Comparison of ENCODE assay signal across 15 cellular contexts in genomic region chr10:7102557-7103349, GRCh38.
DNase-seq lines count a peak whose midpoint lies in the region; ATAC-seq, FAIRE-seq and TF ChIP-seq lines count a peak whose summit lies in the region.
"Had no signal": no experiment of that assay in that cellular context is flagged by ENCODE, and none has a peak within 500 bp of the region (broad histone marks: within the 10 kb centered on the region; RNA-seq: fewer than 3 reads in every experiment).

No MANE protein-coding gene starts in this region.

- POLR2A ChIA-PET in activated CD4-positive, alpha-beta T cell treated with anti-CD3 and anti-CD28 coated beads for 36 hours (lab: Charles Lee) = no interaction called here

- H3K4me1 ChIP-seq in spleen = peaks cover 0 to 8% (median 0%) of the 10 kb centered on the region in 6 donors

- H3K27ac Mint-ChIP-seq in activated CD4-positive, alpha-beta T cell treated with anti-CD3 and anti-CD28 coated beads for 36 hours = no peak overlapping the region
- H3K27ac Mint-ChIP-seq: natural killer cell had no signal

- intact Hi-C loops in activated CD4-positive, alpha-beta T cell treated with anti-CD3 and anti-CD28 coated beads for 36 hours (cut with DNase I, micrococcal nuclease) = no loop called here
- intact Hi-C loops in spleen (cut with DNase I; ENCODE audit: low total_unique reads) = no loop called here

- H3K36me3 ChIP-seq in spleen = no peaks in the 10 kb centered on the region

- TF ChIP-seq POLR2A in spleen (IDR thresholded peaks at IDR 0.05) = no peak

- H3K9me3 Mint-ChIP-seq in activated CD4-positive, alpha-beta T cell treated with anti-CD3 and anti-CD28 coated beads for 36 hours (ENCODE audit: low read depth) = no peaks in the 10 kb centered on the region
- H3K9me3 Mint-ChIP-seq: natural killer cell had no signal

- no peak overlapping the region for H3K4me3 ChIP-seq in spleen

- peak overlapping the region in 6 of 8 donors; percentile 1 to 54 (median 48) for H3K27ac ChIP-seq in spleen
- H3K27ac ChIP-seq: 22Rv1 had no signal

- WGBS in spleen, 5 donors = 76 to 84% (median 81%) methylated on average over 7 of the region's 7 CpGs

- no peak for FAIRE-seq in D721Med (lab: Jason Lieb, UNC)
- FAIRE-seq: RCC 7860 had no signal

- H3K9me3 ChIP-seq in spleen = peaks cover 0 to 1% (median 0%) of the 10 kb centered on the region in 8 donors

- peaks cover 5% of the 10 kb centered on the region for H3K4me1 Mint-ChIP-seq in activated CD4-positive, alpha-beta T cell treated with anti-CD3 and anti-CD28 coated beads for 36 hours

- no peaks in the 10 kb centered on the region for H3K36me3 Mint-ChIP-seq in activated CD4-positive, alpha-beta T cell treated with anti-CD3 and anti-CD28 coated beads for 36 hours (ENCODE audit: low read depth)
- H3K36me3 Mint-ChIP-seq: natural killer cell had no signal

- no peak for TF ChIP-seq CTCF in spleen (IDR thresholded peaks at IDR 0.05 in 8 of 11, conservative IDR thresholded peaks at IDR 0.05 in 3 of 11)
- TF ChIP-seq CTCF in GM10266 (IDR thresholded peaks at IDR 0.05; ENCODE audit: control insufficient read depth, insufficient read depth, low read depth, missing control alignments) = no peak
- no peak for TF ChIP-seq CTCF in D721Med (IDR thresholded peaks at IDR 0.05; ENCODE audit: insufficient read depth, missing control alignments)

- CTCF ChIA-PET in activated CD4-positive, alpha-beta T cell treated with anti-CD3 and anti-CD28 coated beads for 36 hours (lab: Charles Lee) = interaction anchor here (0.7 to 1.3 kb wide), 5 partner anchors 13 to 525 kb away, joined by 3 to 4 read pairs (median 3); no protein-coding TSS in a partner anchor

- H3K27me3 ChIP-seq in spleen (replicated peaks in 1 of 7) = no peaks in the 10 kb centered on the region

- DNase-seq in activated CD4-positive, alpha-beta T cell treated with anti-CD3 and anti-CD28 coated beads for 36 hours = no peak
- no peak for DNase-seq in activated CD4-positive, alpha-beta T cell treated with anti-CD3 and anti-CD28 coated beads for 48 hours
- DNase-seq in spleen (no peak), GM10266 (ENCODE audit: extremely low spot score) (no peak), D721Med (ENCODE audit: insufficient read length, low spot score) (no peak), retina (no peak)
- DNase-seq: activated naive CD4-positive, alpha-beta T cell treated with anti-CD3 and anti-CD28 coated beads, Interleukin-2, amount 50 U/mL, for 16 hours; hypothalamus; natural killer cell; NCI-H1694 treated with DMSO at 0.1 percent for 48 hours; NCI-H526 had no signal

- H3K4me3 Mint-ChIP-seq in activated CD4-positive, alpha-beta T cell treated with anti-CD3 and anti-CD28 coated beads for 36 hours = no peak overlapping the region
- H3K4me3 Mint-ChIP-seq: natural killer cell had no signal

- H3K27me3 Mint-ChIP-seq in activated CD4-positive, alpha-beta T cell treated with anti-CD3 and anti-CD28 coated beads for 36 hours = peaks cover 2% of the 10 kb centered on the region

- peak; percentile 57 for ATAC-seq in activated CD4-positive, alpha-beta T cell treated with anti-CD3 and anti-CD28 coated beads for 36 hours
- ATAC-seq in GM21529 (IDR thresholded peaks at IDR 0.05; ENCODE audit: unreplicated experiment) = peak; percentile 87
- ATAC-seq in HG03159 (IDR thresholded peaks at IDR 0.05; ENCODE audit: unreplicated experiment) = peak; percentile 66
- ATAC-seq: natural killer cell had no signal
